Comparison of ENCODE assay signal across 1 cellular context in the genomic region with DNA sequence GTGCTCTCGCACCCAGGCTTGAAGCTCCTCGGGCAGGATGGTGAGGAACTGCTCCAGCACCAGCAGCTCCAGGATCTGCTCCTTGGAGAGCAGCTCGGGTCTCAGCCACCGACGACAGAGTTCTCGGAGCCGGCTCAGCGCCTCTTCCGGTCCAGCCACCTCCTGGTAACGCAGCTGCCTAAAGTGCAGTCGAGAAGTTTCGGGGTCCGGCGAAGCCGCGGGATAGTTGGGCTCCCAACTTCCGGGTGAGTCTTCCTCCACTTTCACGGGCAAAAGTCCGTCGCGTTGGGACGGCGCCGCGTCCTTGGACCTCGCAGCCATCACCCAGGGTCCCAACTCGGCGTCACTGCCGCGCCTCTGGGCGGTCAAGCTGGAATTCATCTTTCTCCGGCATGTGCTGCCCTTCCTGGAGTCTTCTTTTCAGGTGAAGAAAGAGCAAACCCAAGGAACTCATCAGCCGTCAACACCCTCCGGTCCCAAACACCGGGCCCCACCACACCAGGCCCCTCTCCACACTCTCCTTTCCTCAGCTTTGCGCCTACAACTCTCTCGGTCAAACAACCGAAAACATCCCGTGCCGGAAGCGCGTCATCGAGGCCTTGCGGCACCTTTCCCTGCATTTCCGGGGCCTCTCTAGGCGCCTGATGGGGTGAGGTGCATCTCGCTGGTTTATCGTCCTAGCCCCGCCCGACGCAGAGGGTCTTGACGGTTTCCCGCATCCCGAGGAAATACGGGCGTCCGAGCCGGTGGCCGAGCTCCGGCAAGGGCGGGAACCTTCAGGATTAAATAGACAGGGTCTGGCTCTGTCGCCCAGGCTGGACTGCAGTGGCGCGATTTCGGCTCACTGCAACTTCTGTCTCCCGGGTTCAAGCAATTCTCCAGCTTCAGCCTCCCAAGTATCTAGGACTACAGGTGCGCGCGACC.
TF ChIP-seq lines count a peak whose summit lies in the region.

Gene ZNF394, minus strand, starts transcription at position 569 of the 924 bp plus-strand sequence. Its CDS starts 188 bp downstream, at position 381.

TF ChIP-seq in HepG2, 621 proteins besides CTCF, POLR2A, EP300 and RAD21 (continued from another document and continues in another):
- TF ChIP-seq, protein P1, sequence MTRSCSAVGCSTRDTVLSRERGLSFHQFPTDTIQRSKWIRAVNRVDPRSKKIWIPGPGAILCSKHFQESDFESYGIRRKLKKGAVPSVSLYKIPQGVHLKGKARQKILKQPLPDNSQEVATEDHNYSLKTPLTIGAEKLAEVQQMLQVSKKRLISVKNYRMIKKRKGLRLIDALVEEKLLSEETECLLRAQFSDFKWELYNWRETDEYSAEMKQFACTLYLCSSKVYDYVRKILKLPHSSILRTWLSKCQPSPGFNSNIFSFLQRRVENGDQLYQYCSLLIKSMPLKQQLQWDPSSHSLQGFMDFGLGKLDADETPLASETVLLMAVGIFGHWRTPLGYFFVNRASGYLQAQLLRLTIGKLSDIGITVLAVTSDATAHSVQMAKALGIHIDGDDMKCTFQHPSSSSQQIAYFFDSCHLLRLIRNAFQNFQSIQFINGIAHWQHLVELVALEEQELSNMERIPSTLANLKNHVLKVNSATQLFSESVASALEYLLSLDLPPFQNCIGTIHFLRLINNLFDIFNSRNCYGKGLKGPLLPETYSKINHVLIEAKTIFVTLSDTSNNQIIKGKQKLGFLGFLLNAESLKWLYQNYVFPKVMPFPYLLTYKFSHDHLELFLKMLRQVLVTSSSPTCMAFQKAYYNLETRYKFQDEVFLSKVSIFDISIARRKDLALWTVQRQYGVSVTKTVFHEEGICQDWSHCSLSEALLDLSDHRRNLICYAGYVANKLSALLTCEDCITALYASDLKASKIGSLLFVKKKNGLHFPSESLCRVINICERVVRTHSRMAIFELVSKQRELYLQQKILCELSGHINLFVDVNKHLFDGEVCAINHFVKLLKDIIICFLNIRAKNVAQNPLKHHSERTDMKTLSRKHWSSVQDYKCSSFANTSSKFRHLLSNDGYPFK (CRISPR knock-in tag; IDR thresholded peaks at IDR 0.05; ENCODE audit: borderline replicate concordance): no peak; the same call in 1 of the 2 replicates
- TF ChIP-seq NCOA5 (CRISPR knock-in tag; IDR thresholded peaks at IDR 0.05) (no peak), ZNF713 (CRISPR knock-in tag; IDR thresholded peaks at IDR 0.05) (no peak), BORCS8-MEF2B (CRISPR knock-in tag; IDR thresholded peaks at IDR 0.05) (peak; percentile 89; the same call in 1 of the 2 replicates), ATF7-NPFF (CRISPR knock-in tag; IDR thresholded peaks at IDR 0.05; ENCODE audit: low read depth) (0 out of 2 replicates have a peak, but pooled peaks have one; percentile 14), FUBP1 (CRISPR knock-in tag; IDR thresholded peaks at IDR 0.05; ENCODE audit: borderline replicate concordance) (no peak), HNRNPL (IDR thresholded peaks at IDR 0.05; ENCODE audit: low read depth, low read length) (no peak), FOXO1 (CRISPR knock-in tag; IDR thresholded peaks at IDR 0.05) (no peak), CSRNP1 (CRISPR knock-in tag; IDR thresholded peaks at IDR 0.05) (peak; percentile 85; the same call in 1 of the 2 replicates), ZNF510 (CRISPR knock-in tag; IDR thresholded peaks at IDR 0.05; ENCODE audit: low read depth) (no peak), ZNF451 (CRISPR knock-in tag; IDR thresholded peaks at IDR 0.05) (peak; percentile 16; the same call in 1 of the 2 replicates), ZNF652 (CRISPR knock-in tag; IDR thresholded peaks at IDR 0.05; ENCODE audit: borderline replicate concordance, low read depth) (no peak), ELF1 (CRISPR knock-in tag; IDR thresholded peaks at IDR 0.05) (peak; percentile 90), FOXA3 (CRISPR knock-in tag; IDR thresholded peaks at IDR 0.05) (peak; percentile 52), HNF4G (IDR thresholded peaks at IDR 0.05; ENCODE audit: borderline replicate concordance, low read depth, low read length) (no peak), HNF4G (CRISPR knock-in tag; IDR thresholded peaks at IDR 0.05; ENCODE audit: borderline replicate concordance, low read depth) (no peak; the same call in 1 of the 2 replicates), SIN3A (IDR thresholded peaks at IDR 0.05; ENCODE audit: borderline replicate concordance, low read depth, low read length) (peak; percentile 66; the same call in 1 of the 2 replicates), ZFP36 (IDR thresholded peaks at IDR 0.05; ENCODE audit: borderline replicate concordance, low read depth, low read length, partially characterized antibody) (no peak), RFXAP (CRISPR knock-in tag; IDR thresholded peaks at IDR 0.05; ENCODE audit: borderline replicate concordance) (0 out of 2 replicates have a peak, but pooled peaks have one; percentile 74), MBNL3 (CRISPR knock-in tag; conservative IDR thresholded peaks at IDR 0.05) (no peak), ATF6 (CRISPR knock-in tag; conservative IDR thresholded peaks at IDR 0.05) (peak; percentile 64; the same call in 1 of the 2 replicates), NAIF1 (CRISPR knock-in tag; IDR thresholded peaks at IDR 0.05; ENCODE audit: borderline replicate concordance) (no peak), GFI1 (CRISPR knock-in tag; IDR thresholded peaks at IDR 0.05; ENCODE audit: borderline replicate concordance) (peak; percentile 11; the same call in 1 of the 2 replicates), KMT2B (CRISPR knock-in tag; IDR thresholded peaks at IDR 0.05) (peak; percentile 98), RELA (CRISPR knock-in tag; IDR thresholded peaks at IDR 0.05) (no peak), ZFP82 (CRISPR knock-in tag; IDR thresholded peaks at IDR 0.05; ENCODE audit: borderline replicate concordance) (no peak; the same call in 1 of the 2 replicates), CBX5 (CRISPR knock-in tag; IDR thresholded peaks at IDR 0.05; ENCODE audit: borderline replicate concordance) (no peak; the same call in 1 of the 2 replicates), TCF7 (IDR thresholded peaks at IDR 0.05; ENCODE audit: low read depth) (no peak)
- TF ChIP-seq, protein P2, sequence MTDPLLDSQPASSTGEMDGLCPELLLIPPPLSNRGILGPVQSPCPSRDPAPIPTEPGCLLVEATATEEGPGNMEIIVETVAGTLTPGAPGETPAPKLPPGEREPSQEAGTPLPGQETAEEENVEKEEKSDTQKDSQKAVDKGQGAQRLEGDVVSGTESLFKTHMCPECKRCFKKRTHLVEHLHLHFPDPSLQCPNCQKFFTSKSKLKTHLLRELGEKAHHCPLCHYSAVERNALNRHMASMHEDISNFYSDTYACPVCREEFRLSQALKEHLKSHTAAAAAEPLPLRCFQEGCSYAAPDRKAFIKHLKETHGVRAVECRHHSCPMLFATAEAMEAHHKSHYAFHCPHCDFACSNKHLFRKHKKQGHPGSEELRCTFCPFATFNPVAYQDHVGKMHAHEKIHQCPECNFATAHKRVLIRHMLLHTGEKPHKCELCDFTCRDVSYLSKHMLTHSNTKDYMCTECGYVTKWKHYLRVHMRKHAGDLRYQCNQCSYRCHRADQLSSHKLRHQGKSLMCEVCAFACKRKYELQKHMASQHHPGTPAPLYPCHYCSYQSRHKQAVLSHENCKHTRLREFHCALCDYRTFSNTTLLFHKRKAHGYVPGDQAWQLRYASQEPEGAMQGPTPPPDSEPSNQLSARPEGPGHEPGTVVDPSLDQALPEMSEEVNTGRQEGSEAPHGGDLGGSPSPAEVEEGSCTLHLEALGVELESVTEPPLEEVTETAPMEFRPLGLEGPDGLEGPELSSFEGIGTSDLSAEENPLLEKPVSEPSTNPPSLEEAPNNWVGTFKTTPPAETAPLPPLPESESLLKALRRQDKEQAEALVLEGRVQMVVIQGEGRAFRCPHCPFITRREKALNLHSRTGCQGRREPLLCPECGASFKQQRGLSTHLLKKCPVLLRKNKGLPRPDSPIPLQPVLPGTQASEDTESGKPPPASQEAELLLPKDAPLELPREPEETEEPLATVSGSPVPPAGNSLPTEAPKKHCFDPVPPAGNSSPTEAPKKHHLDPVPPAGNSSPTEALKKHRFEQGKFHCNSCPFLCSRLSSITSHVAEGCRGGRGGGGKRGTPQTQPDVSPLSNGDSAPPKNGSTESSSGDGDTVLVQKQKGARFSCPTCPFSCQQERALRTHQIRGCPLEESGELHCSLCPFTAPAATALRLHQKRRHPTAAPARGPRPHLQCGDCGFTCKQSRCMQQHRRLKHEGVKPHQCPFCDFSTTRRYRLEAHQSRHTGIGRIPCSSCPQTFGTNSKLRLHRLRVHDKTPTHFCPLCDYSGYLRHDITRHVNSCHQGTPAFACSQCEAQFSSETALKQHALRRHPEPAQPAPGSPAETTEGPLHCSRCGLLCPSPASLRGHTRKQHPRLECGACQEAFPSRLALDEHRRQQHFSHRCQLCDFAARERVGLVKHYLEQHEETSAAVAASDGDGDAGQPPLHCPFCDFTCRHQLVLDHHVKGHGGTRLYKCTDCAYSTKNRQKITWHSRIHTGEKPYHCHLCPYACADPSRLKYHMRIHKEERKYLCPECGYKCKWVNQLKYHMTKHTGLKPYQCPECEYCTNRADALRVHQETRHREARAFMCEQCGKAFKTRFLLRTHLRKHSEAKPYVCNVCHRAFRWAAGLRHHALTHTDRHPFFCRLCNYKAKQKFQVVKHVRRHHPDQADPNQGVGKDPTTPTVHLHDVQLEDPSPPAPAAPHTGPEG (CRISPR knock-in tag; IDR thresholded peaks at IDR 0.05): no peak
